1 cellular context compared by ENCODE assay signal in genomic region chr17:45398800-45399199, GRCh38.
TF ChIP-seq lines count a peak whose summit lies in the region.

No MANE protein-coding gene starts in this region.

TF ChIP-seq in GM23338, 12 proteins besides CTCF, POLR2A, EP300 and RAD21 (continued from another document):
- TF ChIP-seq EZH2phosphoT487 (IDR thresholded peaks at IDR 0.05; ENCODE audit: unreplicated experiment): no peak
- TF ChIP-seq EZH2 (IDR thresholded peaks at IDR 0.05; ENCODE audit: low read depth, unreplicated experiment): no peak
- TF ChIP-seq ZNF331 (CRISPR knock-in tag; IDR thresholded peaks at IDR 0.05; ENCODE audit: low read depth): no peak
- TF ChIP-seq POLR2AphosphoS5 (IDR thresholded peaks at IDR 0.05; ENCODE audit: low read depth): no peak
- TF ChIP-seq ZNF462 (CRISPR knock-in tag; IDR thresholded peaks at IDR 0.05): no peak
